ENCODE assay signal across 16 cellular contexts in the genomic region with DNA sequence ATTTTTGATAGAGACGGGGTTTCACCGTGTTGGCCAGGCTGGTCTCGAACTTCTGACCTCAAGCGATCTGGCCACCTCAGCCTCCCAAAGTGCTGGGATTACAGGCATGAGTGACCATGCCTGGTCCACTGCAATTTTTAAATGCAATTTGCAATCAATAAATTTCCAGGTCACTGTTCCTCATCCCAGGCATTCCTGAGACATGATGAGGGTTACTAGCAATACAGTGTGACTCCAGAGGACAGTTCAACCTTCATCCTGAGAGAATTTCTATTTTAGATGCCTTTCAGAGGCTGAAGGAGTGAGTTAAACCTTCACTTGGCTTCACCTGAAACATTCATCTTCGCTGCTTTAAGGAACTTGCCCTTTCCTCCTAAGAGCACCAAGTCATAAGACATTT.
"Had no signal": no experiment of that assay in that cellular context is flagged by ENCODE, and none has a peak within 500 bp of the region (broad histone marks: within the 10 kb centered on the region; RNA-seq: fewer than 3 reads in every experiment).

No MANE protein-coding gene starts in this region.

- ATAC-seq: activated CD4-positive, alpha-beta T cell treated with anti-CD3 and anti-CD28 coated beads for 36 hours; left lung; T-helper 17 cell; WTC11 had no signal

- H3K4me1 ChIP-seq: thyroid gland had no signal

- H3K27me3 ChIP-seq: cardiac muscle cell, left lung, right atrium auricular region, thyroid gland had no signal

- H3K27ac ChIP-seq: cardiac muscle cell, left lung, right atrium auricular region, thyroid gland had no signal

- DNase-seq: activated CD4-positive, alpha-beta T cell treated with anti-CD3 and anti-CD28 coated beads for 36 hours; activated CD4-positive, alpha-beta T cell treated with anti-CD3 and anti-CD28 coated beads, Interleukin-2, amount 50 U/mL, for 48 hours; activated T-cell treated with anti-CD3 and anti-CD28 coated beads for 4 hours; dermis blood vessel endothelial cell; effector memory CD4-positive, alpha-beta T cell; hypothalamus; islet precursor cell; left lung; occipital lobe; stimulated activated CD4-positive, alpha-beta T cell treated with anti-CD3 and anti-CD28 coated beads, Interleukin-2, amount 100 ng/mL, for 24 hours; stimulated activated naive CD4-positive, alpha-beta T cell treated with Interleukin-2 at 50 U/mL for 16 hours; T-helper 17 cell; thyroid gland had no signal

- H3K9me3 ChIP-seq: left lung, right atrium auricular region, thyroid gland had no signal

- H3K36me3 ChIP-seq: cardiac muscle cell, left lung, right atrium auricular region, thyroid gland had no signal

- H3K4me3 ChIP-seq: cardiac muscle cell, left lung, right atrium auricular region, thyroid gland had no signal
